22 cellular contexts compared by ENCODE assay signal in genomic region chr5:167850901-167851300, GRCh38.
"Had no signal": no experiment of that assay in that cellular context is flagged by ENCODE, and none has a peak within 500 bp of the region (broad histone marks: within the 10 kb centered on the region; RNA-seq: fewer than 3 reads in every experiment).

No MANE protein-coding gene starts in this region.

- H3K4me3 ChIP-seq: gastroesophageal sphincter, mucosa of descending colon, right lobe of liver, testis, uterus had no signal

- DNase-seq: activated CD4-positive, alpha-beta T cell treated with anti-CD3 and anti-CD28 coated beads for 36 hours; activated CD4-positive, alpha-beta T cell treated with anti-CD3 and anti-CD28 coated beads, Interleukin-2, amount 50 U/mL, for 4 hours; activated naive CD4-positive, alpha-beta T cell treated with anti-CD3 and anti-CD28 coated beads, Interleukin-2, amount 10 ng/mL, durations not matched to agents 7 days and 5 days; activated T-cell treated with anti-CD3 and anti-CD28 coated beads, Interleukin-2, amount 50 U/mL, for 48 hours; anterior cingulate cortex; caudate nucleus; effector CD4-positive, alpha-beta T cell; erythroblast; head of caudate nucleus; left colon; mucosa of descending colon; nephron progenitor cell; right lobe of liver; small intestine; stimulated activated CD4-positive, alpha-beta T cell treated with anti-CD3 and anti-CD28 coated beads, Interleukin-2, amount 100 ng/mL, for 48 hours; stimulated activated CD8-positive, alpha-beta memory T cell treated with anti-CD3 and anti-CD28 coated beads, Interleukin-4, amount 100 ng/mL, for 48 hours; stimulated activated naive B cell treated with anti-CD40 and anti-IgM and Interleukin-4, amounts not matched to agents 10 μg/mL and 1 μg/mL and 100 μg/mL, for 72 hours; T-cell; testis; trophoblast cell; uterus had no signal

- H3K4me1 ChIP-seq: gastroesophageal sphincter, right lobe of liver, testis, uterus had no signal

- H3K27ac ChIP-seq: gastroesophageal sphincter, right lobe of liver, testis, uterus had no signal

- H3K9me3 ChIP-seq: gastroesophageal sphincter, mucosa of descending colon, right lobe of liver, testis, uterus had no signal

- H3K27me3 ChIP-seq: gastroesophageal sphincter, right lobe of liver, testis, uterus had no signal

- H3K36me3 ChIP-seq: gastroesophageal sphincter, right lobe of liver, uterus had no signal
